Comparison of ENCODE assay signal across 10 cellular contexts in genomic region chr16:19284207-19284606, GRCh38. TPM values are rescaled to one million over a fixed set of nuclear protein-coding genes. Genes with fewer than 3 reads are reported as not detected.
DNase-seq lines count a peak whose midpoint lies in the region; TF ChIP-seq lines count a peak whose summit lies in the region.
"Had no signal": no experiment of that assay in that cellular context is flagged by ENCODE, and none has a peak within 500 bp of the region (broad histone marks: within the 10 kb centered on the region; RNA-seq: fewer than 3 reads in every experiment).

No MANE protein-coding gene starts in this region.

- no peaks in the 10 kb centered on the region for H3K27me3 ChIP-seq in GM23248 (replicated peaks; ENCODE audit: insufficient read depth)
- H3K27me3 ChIP-seq in dorsolateral prefrontal cortex, result no peaks in the 10 kb centered on the region

- intact Hi-C loops in dorsolateral prefrontal cortex (cut with DNase I), result no loop called here

- no peak overlapping the region for H3K4me3 ChIP-seq in GM23248
- H3K4me3 ChIP-seq in dorsolateral prefrontal cortex, result no peak overlapping the region

- no peaks in the 10 kb centered on the region for H3K4me1 ChIP-seq in GM23248 (ENCODE audit: insufficient read depth)

- no peaks in the 10 kb centered on the region for H3F3A ChIP-seq in GM23248 (ENCODE audit: insufficient read depth)

- H3K79me2 ChIP-seq in GM23248 (ENCODE audit: insufficient read depth), result no peaks in the 10 kb centered on the region

- no peaks in the 10 kb centered on the region for H3K9me3 ChIP-seq in GM23248 (ENCODE audit: low read depth)

- DNase-seq in GM23248, result peak; percentile 43
- peak; percentile 33 for DNase-seq in NCI-H2171 (lab: John Stamatoyannopoulos, UW)
- peak; percentile 22 to 91 (median 74) for DNase-seq in dorsolateral prefrontal cortex
- peak; percentile 51 for DNase-seq in pons (ENCODE audit: low spot score)
- no peak for DNase-seq in UCSD-AML1 (lab: John Stamatoyannopoulos, UW; ENCODE audit: unreplicated experiment)
- no peak for DNase-seq in SKM-1 treated with dmso at 0.1 percent for 144 hours (lab: John Stamatoyannopoulos, UW; ENCODE audit: unreplicated experiment)
- no peak for DNase-seq in GM20000 (ENCODE audit: low spot score)
- DNase-seq in immature natural killer cell, result no peak
- DNase-seq: SIG-M5 had no signal

- 0 to 8% methylated on average over 1 of the region's 1 CpG for WGBS in GM23248 (ENCODE audit: low coverage in 1 of 2, low lambda C conversion rate in 2 of 2, missing lambda C conversion rate in 2 of 2), 2 experiments

- H3K4me1 Mint-ChIP-seq in immature natural killer cell, result no peaks in the 10 kb centered on the region

- H3K27ac Mint-ChIP-seq in immature natural killer cell, result no peak overlapping the region

- no peaks in the 10 kb centered on the region for H4K20me1 ChIP-seq in GM23248 (ENCODE audit: insufficient read depth)

- H2AFZ ChIP-seq in GM23248, result no peak overlapping the region

- in situ Hi-C loops in GM23248 (cut with MboI), result no loop called here

- TF ChIP-seq CTCF in dorsolateral prefrontal cortex (IDR thresholded peaks at IDR 0.05 in 54 of 56, conservative IDR thresholded peaks at IDR 0.05 in 2 of 56; ENCODE audit: low read depth in 1 of 56, partially characterized antibody in 56 of 56) (no peak), GM20000 (IDR thresholded peaks at IDR 0.05; ENCODE audit: extremely low read depth, missing control alignments) (no peak)

- no peaks in the 10 kb centered on the region for H3K36me3 Mint-ChIP-seq in immature natural killer cell

- H3K27me3 Mint-ChIP-seq in immature natural killer cell (ENCODE audit: low read depth in 3 of 3), result peaks cover 0 to 5% (median 3%) of the 10 kb centered on the region in 3 donors

- H3K4me3 Mint-ChIP-seq in immature natural killer cell, result no peak overlapping the region

- peaks cover 0 to 2% (median 0%) of the 10 kb centered on the region in 6 donors for H3K9me3 Mint-ChIP-seq in immature natural killer cell

- H3K27ac ChIP-seq in GM23248 (no peak overlapping the region), dorsolateral prefrontal cortex (peak overlapping the region in 2 of 59 donors; percentile 18 to 33)

- H3K4me2 ChIP-seq in GM23248 (ENCODE audit: unreplicated experiment), result no peak overlapping the region

- no peaks in the 10 kb centered on the region for H3K36me3 ChIP-seq in GM23248 (ENCODE audit: low read depth)

- no peaks in the 10 kb centered on the region for H3K9me2 ChIP-seq in GM23248 (ENCODE audit: insufficient read depth)

- H3K9ac ChIP-seq in GM23248, result no peak overlapping the region

RNA-seq across cellular contexts. Expression of gene CLEC19A, which starts 1.3 kb away (rescaled TPM):
- not detected in 2 replicates for total RNA-seq in GM23248 (2014; rRNA removed; shearing (Covaris generic))
- not detected in 2 replicates for polyA plus RNA-seq in GM23248 (2016; fragmentation: Nextera tagmentation; extraction: Ambion mirVana)
- total RNA-seq in dorsolateral prefrontal cortex, result 1 to 10 TPM in 26 of 120 experiments, under 1 TPM in 79, not detected in 15; 0.18 to 3.5 (median 0.62) TPM
- polyA plus RNA-seq in immature natural killer cell, result not detected
- total RNA-seq: mesenteric fat pad had no signal

Comparison
In these comparisons a context has a peak if more than half of its experiments do, and no peak if none do; other contexts are left out.
1. DNase-seq: peak in GM23248 (single experiment), NCI-H2171 (single experiment), dorsolateral prefrontal cortex (10 of 10) and pons (single experiment); none in UCSD-AML1 (single experiment), SKM-1 treated with dmso at 0.1 percent for 144 hours (single experiment), GM20000 (single experiment) and immature natural killer cell (0 of 3).